33 cellular contexts compared by ENCODE assay signal in the genomic region with DNA sequence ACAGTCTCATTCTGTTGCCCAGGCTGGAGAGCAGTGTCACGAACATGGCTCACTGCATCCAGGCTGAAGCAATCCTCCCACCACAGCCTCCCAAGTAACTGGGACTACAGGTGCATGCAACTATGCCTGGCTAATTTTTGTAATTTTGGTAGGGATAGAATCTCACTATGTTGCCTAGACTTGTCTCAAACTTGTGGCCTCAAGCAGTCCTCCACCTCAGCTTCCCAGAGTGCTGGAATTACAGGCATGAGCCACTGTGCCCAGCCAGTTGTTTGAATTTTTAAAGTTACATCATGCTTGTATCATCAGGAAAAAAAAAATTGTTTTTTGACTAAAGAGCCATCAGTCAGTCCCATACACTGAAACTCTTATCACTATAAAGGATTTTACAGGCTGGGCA. TPM values are rescaled to one million over a fixed set of nuclear protein-coding genes. Genes with fewer than 3 reads are reported as not detected.
"Had no signal": no experiment of that assay in that cellular context is flagged by ENCODE, and none has a peak within 500 bp of the region (broad histone marks: within the 10 kb centered on the region; RNA-seq: fewer than 3 reads in every experiment).

No MANE protein-coding gene starts in this region.

- H3K9me3 ChIP-seq: gastrocnemius medialis, pancreas, prostate gland, stomach, thyroid gland, upper lobe of right lung had no signal

- H3K27me3 Mint-ChIP-seq: activated naive CD4-positive, alpha-beta T cell treated with anti-CD3 and anti-CD28 coated beads, Interleukin-2, amount 50 U/mL, for 24 hours; activated naive CD8-positive, alpha-beta T cell treated with anti-CD3 and anti-CD28 coated beads, Interleukin-2, amount 50 U/mL, for 24 hours; activated T-cell treated with anti-CD3 and anti-CD28 coated beads, Interleukin-2, amount 50 U/mL, for 24 hours; naive B cell; stimulated activated memory B cell treated with anti-CD40 and anti-IgM and Interleukin-4, amounts not matched to agents 10 μg/mL and 1 μg/mL and 100 μg/mL, for 72 hours had no signal

- H3K4me1 ChIP-seq: gastrocnemius medialis, pancreas, prostate gland, stomach, upper lobe of right lung had no signal

- ATAC-seq: activated CD4-positive, CD25-positive, alpha-beta regulatory T cell treated with anti-CD3 and anti-CD28 coated beads, Interleukin-2, amount 50 U/mL, for 24 hours; activated naive CD8-positive, alpha-beta T cell treated with anti-CD3 and anti-CD28 coated beads, Interleukin-2, amount 50 U/mL, for 24 hours; gastrocnemius medialis; left cardiac atrium; pancreas; sciatic nerve; stimulated activated memory B cell treated with anti-CD40 and anti-IgM and Interleukin-4, amounts not matched to agents 10 μg/mL and 1 μg/mL and 100 μg/mL, for 72 hours; upper lobe of right lung had no signal

- H3K36me3 Mint-ChIP-seq: activated naive CD4-positive, alpha-beta T cell treated with anti-CD3 and anti-CD28 coated beads, Interleukin-2, amount 50 U/mL, for 24 hours; naive B cell; stimulated activated memory B cell treated with anti-CD40 and anti-IgM and Interleukin-4, amounts not matched to agents 10 μg/mL and 1 μg/mL and 100 μg/mL, for 72 hours had no signal

- H3K27ac ChIP-seq: gastrocnemius medialis, pancreas, prostate gland, stomach, upper lobe of right lung, WERI-Rb-1 had no signal

- H3K27ac Mint-ChIP-seq: activated naive CD4-positive, alpha-beta T cell treated with anti-CD3 and anti-CD28 coated beads, Interleukin-2, amount 50 U/mL, for 24 hours; activated naive CD8-positive, alpha-beta T cell treated with anti-CD3 and anti-CD28 coated beads, Interleukin-2, amount 50 U/mL, for 24 hours; activated T-helper 2 cell treated with anti-CD3 and anti-CD28 coated beads, Interferon-gamma antibody, Interleukin-2, Interleukin-4, amounts not matched to agents 10 μg/mL and 5 μg/mL and 100 μg/mL, durations not matched to agents 14 hours and 24 hours and 36 hours; mesothelial cell of epicardium; stimulated activated memory B cell treated with anti-CD40 and anti-IgM and Interleukin-4, amounts not matched to agents 10 μg/mL and 1 μg/mL and 100 μg/mL, for 72 hours; T-helper 1 cell treated with Interleukin-12 subunit alpha and Interleukin-12 subunit beta and Interleukin-4 antibody, amounts not matched to agents 30 μg/mL and 1 μg/mL, for 36 hours had no signal

- H3K9me3 Mint-ChIP-seq: activated naive CD4-positive, alpha-beta T cell treated with anti-CD3 and anti-CD28 coated beads, Interleukin-2, amount 50 U/mL, for 24 hours; activated naive CD8-positive, alpha-beta T cell treated with anti-CD3 and anti-CD28 coated beads, Interleukin-2, amount 50 U/mL, for 24 hours; activated T-cell treated with anti-CD3 and anti-CD28 coated beads, Interleukin-2, amount 50 U/mL, for 24 hours; activated T-helper 2 cell treated with anti-CD3 and anti-CD28 coated beads, Interferon-gamma antibody, Interleukin-2, Interleukin-4, amounts not matched to agents 10 μg/mL and 5 μg/mL and 100 μg/mL, durations not matched to agents 14 hours and 24 hours and 36 hours; mesothelial cell of epicardium; naive B cell; stimulated activated memory B cell treated with anti-CD40 and anti-IgM and Interleukin-4, amounts not matched to agents 10 μg/mL and 1 μg/mL and 100 μg/mL, for 72 hours; T-helper 1 cell treated with Interleukin-12 subunit alpha and Interleukin-12 subunit beta and Interleukin-4 antibody, amounts not matched to agents 30 μg/mL and 1 μg/mL, for 36 hours had no signal

- H3K27me3 ChIP-seq: dorsolateral prefrontal cortex, gastrocnemius medialis, pancreas, stomach, thyroid gland, upper lobe of right lung had no signal

- H3K4me1 Mint-ChIP-seq: activated naive CD4-positive, alpha-beta T cell treated with anti-CD3 and anti-CD28 coated beads, Interleukin-2, amount 50 U/mL, for 24 hours; mesothelial cell of epicardium; naive B cell; stimulated activated memory B cell treated with anti-CD40 and anti-IgM and Interleukin-4, amounts not matched to agents 10 μg/mL and 1 μg/mL and 100 μg/mL, for 72 hours had no signal

- H3K4me3 ChIP-seq: dorsolateral prefrontal cortex, gastrocnemius medialis, pancreas, prostate gland, stomach, thyroid gland, upper lobe of right lung had no signal

- DNase-seq: activated CD4-positive, alpha-beta T cell treated with anti-CD3 and anti-CD28 coated beads for 48 hours; activated CD4-positive, alpha-beta T cell treated with anti-CD3 and anti-CD28 coated beads, Interleukin-2, amount 50 U/mL, for 48 hours; activated CD8-positive, alpha-beta memory T cell treated with anti-CD3 and anti-CD28 coated beads, Interleukin-2, amount 50 U/mL, for 4 hours; activated naive CD8-positive, alpha-beta T cell treated with anti-CD3 and anti-CD28 coated beads, Interleukin-2, amount 50 U/mL, for 24 hours; activated T-cell treated with anti-CD3 and anti-CD28 coated beads, Interleukin-2, amount 50 U/mL, for 24 hours; amygdala; central memory CD4-positive, alpha-beta T cell; dorsolateral prefrontal cortex; effector memory CD4-positive, alpha-beta T cell; gastrocnemius medialis; glutamatergic neuron; islet precursor cell; left cardiac atrium; naive B cell; pancreas; retina; small intestine; stimulated activated CD4-positive, alpha-beta T cell treated with anti-CD3 and anti-CD28 coated beads, Interleukin-4, amount 100 ng/mL, for 24 hours; stomach; SW 1271; T1000; thyroid gland; upper lobe of right lung; WERI-Rb-1 had no signal

- H3K4me3 Mint-ChIP-seq: activated naive CD4-positive, alpha-beta T cell treated with anti-CD3 and anti-CD28 coated beads, Interleukin-2, amount 50 U/mL, for 24 hours; activated naive CD8-positive, alpha-beta T cell treated with anti-CD3 and anti-CD28 coated beads, Interleukin-2, amount 50 U/mL, for 24 hours; activated T-cell treated with anti-CD3 and anti-CD28 coated beads, Interleukin-2, amount 50 U/mL, for 24 hours; mesothelial cell of epicardium; stimulated activated memory B cell treated with anti-CD40 and anti-IgM and Interleukin-4, amounts not matched to agents 10 μg/mL and 1 μg/mL and 100 μg/mL, for 72 hours; T-helper 1 cell treated with Interleukin-12 subunit alpha and Interleukin-12 subunit beta and Interleukin-4 antibody, amounts not matched to agents 30 μg/mL and 1 μg/mL, for 36 hours had no signal

- H3K36me3 ChIP-seq: gastrocnemius medialis, pancreas, prostate gland, thyroid gland, upper lobe of right lung had no signal

RNA-seq across cellular contexts. Expression of gene TMED6, which starts 57.5 kb away (rescaled TPM):
- total RNA-seq: sciatic nerve had no signal
- polyA plus RNA-seq: neural cell had no signal
